Comparison of ENCODE assay signal across 9 cellular contexts in genomic region chr10:15344876-15345285, GRCh38. TPM values are rescaled to one million over a fixed set of nuclear protein-coding genes. Genes with fewer than 3 reads are reported as not detected.
DNase-seq lines count a peak whose midpoint lies in the region; TF ChIP-seq lines count a peak whose summit lies in the region.
"Had no signal": no experiment of that assay in that cellular context is flagged by ENCODE, and none has a peak within 500 bp of the region (broad histone marks: within the 10 kb centered on the region; RNA-seq: fewer than 3 reads in every experiment).

No MANE protein-coding gene starts in this region.

- no peak overlapping the region for H3K27ac Mint-ChIP-seq in activated CD4-positive, alpha-beta memory T cell treated with anti-CD3 and anti-CD28 coated beads for 36 hours

- H3K4me1 Mint-ChIP-seq in activated CD4-positive, alpha-beta memory T cell treated with anti-CD3 and anti-CD28 coated beads for 36 hours (ENCODE audit: low read depth) = no peaks in the 10 kb centered on the region

- intact Hi-C loops in activated CD4-positive, alpha-beta memory T cell treated with anti-CD3 and anti-CD28 coated beads for 36 hours (cut with micrococcal nuclease) = no loop called here

- CTCF ChIA-PET in activated CD4-positive, alpha-beta memory T cell treated with anti-CD3 and anti-CD28 coated beads for 36 hours (lab: Charles Lee) = no interaction called here

- peak; percentile 68 for DNase-seq in NCI-H2107 treated with DMSO at 0.1 percent for 48 hours (lab: John Stamatoyannopoulos, UW; ENCODE audit: unreplicated experiment)
- DNase-seq in NCI-H2107 (lab: John Stamatoyannopoulos, UW) = no peak
- DNase-seq in SJCRH30 = peak; percentile 51 to 84
- DNase-seq in glomerular endothelial cell (ENCODE audit: extremely low read depth, low read depth, low spot score) = peak; percentile 68
- DNase-seq in tibial nerve (ENCODE audit: low spot score in 2 of 2) = peak in 1 of 2 donors; percentile 33
- no peak for DNase-seq in HK-2 (ENCODE audit: unreplicated experiment)
- no peak for DNase-seq in stimulated activated CD4-positive, alpha-beta T cell treated with anti-CD3 and anti-CD28 coated beads, Interleukin-2, amount 100 ng/mL, for 48 hours
- no peak for DNase-seq in activated CD4-positive, alpha-beta memory T cell treated with anti-CD3 and anti-CD28 coated beads for 36 hours
- DNase-seq: gastrocnemius medialis had no signal

- peaks cover 6% of the 10 kb centered on the region for H3K27me3 Mint-ChIP-seq in activated CD4-positive, alpha-beta memory T cell treated with anti-CD3 and anti-CD28 coated beads for 36 hours

- peaks cover 16% of the 10 kb centered on the region for H3K4me1 ChIP-seq in SJCRH30
- peaks cover 0 to 40% (median 10%) of the 10 kb centered on the region in 4 donors for H3K4me1 ChIP-seq in tibial nerve

- H3K27me3 ChIP-seq in SJCRH30 (no peaks in the 10 kb centered on the region), tibial nerve (no peaks in the 10 kb centered on the region)
- H3K27me3 ChIP-seq: gastrocnemius medialis had no signal

- H3K36me3 ChIP-seq in SJCRH30 (no peaks in the 10 kb centered on the region), tibial nerve (no peaks in the 10 kb centered on the region)
- H3K36me3 ChIP-seq: gastrocnemius medialis had no signal

- TF ChIP-seq EP300 in tibial nerve (IDR thresholded peaks at IDR 0.05) = peak in 1 of 2 donors; percentile 80

- POLR2A ChIA-PET in activated CD4-positive, alpha-beta memory T cell treated with anti-CD3 and anti-CD28 coated beads for 36 hours (lab: Charles Lee) = no interaction called here

- no peak overlapping the region for H3K4me3 Mint-ChIP-seq in activated CD4-positive, alpha-beta memory T cell treated with anti-CD3 and anti-CD28 coated beads for 36 hours

- no peaks in the 10 kb centered on the region for H3K36me3 Mint-ChIP-seq in activated CD4-positive, alpha-beta memory T cell treated with anti-CD3 and anti-CD28 coated beads for 36 hours

- H3K9me3 Mint-ChIP-seq in activated CD4-positive, alpha-beta memory T cell treated with anti-CD3 and anti-CD28 coated beads for 36 hours = no peaks in the 10 kb centered on the region

- peak overlapping the region; percentile 32 for H3K4me3 ChIP-seq in SJCRH30
- H3K4me3 ChIP-seq in tibial nerve = no peak overlapping the region
- H3K4me3 ChIP-seq: gastrocnemius medialis had no signal

- peak in 1 of 2 donors; percentile 25 for TF ChIP-seq POLR2A in tibial nerve (IDR thresholded peaks at IDR 0.05)

- H3K27ac ChIP-seq in SJCRH30 (peak overlapping the region; percentile 83), tibial nerve (peak overlapping the region; percentile 21 to 86 (median 72))
- H3K27ac ChIP-seq: gastrocnemius medialis had no signal

- no peak for TF ChIP-seq CTCF in tibial nerve (IDR thresholded peaks at IDR 0.05)

- no peaks in the 10 kb centered on the region for H3K9me3 ChIP-seq in SJCRH30 (replicated peaks)
- H3K9me3 ChIP-seq in tibial nerve = no peaks in the 10 kb centered on the region
- H3K9me3 ChIP-seq: gastrocnemius medialis had no signal

- WGBS in tibial nerve, 2 donors = 35 to 36% methylated on average over 8 of the region's 8 CpGs

RNA-seq across cellular contexts. Expression of gene FAM171A1, which starts 26.2 kb away (rescaled TPM):
- total RNA-seq in SJCRH30 (2014; rRNA removed; shearing (Covaris generic)) = 19.6 and 22.3 TPM in 2 replicates
- total RNA-seq in glomerular endothelial cell (97.8 and 98.1 TPM in 2 replicates), tibial nerve (10 to 100 TPM; 15.3 to 31.2 (median 21.2) TPM)
- 1 to 10 TPM; 3.3 to 4.0 TPM for total RNA-seq in activated CD4-positive, alpha-beta memory T cell treated with anti-CD3 and anti-CD28 coated beads for 36 hours

Comparison
In these comparisons a context has a peak if more than half of its experiments do, and no peak if none do; other contexts are left out.
1. DNase-seq: peak in NCI-H2107 treated with DMSO at 0.1 percent for 48 hours (single experiment), SJCRH30 (2 of 2) and glomerular endothelial cell (single experiment); none in NCI-H2107 (single experiment), HK-2 (single experiment), stimulated activated CD4-positive, alpha-beta T cell treated with anti-CD3 and anti-CD28 coated beads, Interleukin-2, amount 100 ng/mL, for 48 hours (0 of 2) and activated CD4-positive, alpha-beta memory T cell treated with anti-CD3 and anti-CD28 coated beads for 36 hours (single experiment).